ENCODE assay signal across 35 cellular contexts in the genomic region with DNA sequence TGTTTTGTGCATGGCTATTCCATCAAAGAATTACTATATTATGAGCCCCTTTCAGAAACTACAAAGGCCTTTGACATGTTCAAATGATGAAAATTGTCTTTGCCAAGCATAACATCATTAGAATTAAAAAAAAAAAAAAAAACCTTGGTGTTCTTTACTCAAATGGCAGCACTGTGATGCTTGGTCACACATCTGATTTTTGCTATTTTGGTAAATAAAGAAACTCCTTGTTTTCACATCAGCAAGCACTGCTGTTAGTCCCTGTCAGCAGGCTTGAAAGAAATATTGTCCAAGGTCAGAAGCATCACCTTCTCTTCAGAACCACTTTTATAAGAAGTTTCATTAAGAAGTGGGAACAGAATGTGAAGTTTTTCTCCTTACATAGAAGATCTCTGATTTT.
"Had no signal": no experiment of that assay in that cellular context is flagged by ENCODE, and none has a peak within 500 bp of the region (broad histone marks: within the 10 kb centered on the region; RNA-seq: fewer than 3 reads in every experiment).

No MANE protein-coding gene starts in this region.

- ATAC-seq: activated CD8-positive, alpha-beta memory T cell treated with anti-CD3 and anti-CD28 coated beads, Interleukin-2, amount 10 ng/mL, durations not matched to agents 7 days and 5 days; activated CD8-positive, alpha-beta T cell treated with anti-CD3 and anti-CD28 coated beads, Interleukin-2, amount 10 ng/mL, durations not matched to agents 7 days and 5 days; activated naive CD8-positive, alpha-beta T cell treated with anti-CD3 and anti-CD28 coated beads, Interleukin-2, amount 50 U/mL, for 24 hours had no signal

- H3K4me3 ChIP-seq: ascending aorta, cardiac muscle cell had no signal

- H3K27ac ChIP-seq: ascending aorta, cardiac muscle cell, VCaP had no signal

- DNase-seq: activated B cell treated with CpG ODN at 0.5 μM for 24 hours; activated CD4-positive, alpha-beta memory T cell treated with anti-CD3 and anti-CD28 coated beads, Interleukin-2, amount 10 ng/mL, durations not matched to agents 7 days and 5 days; activated CD4-positive, alpha-beta T cell treated with anti-CD3 and anti-CD28 coated beads for 48 hours; activated CD4-positive, alpha-beta T cell treated with anti-CD3 and anti-CD28 coated beads, Interleukin-2, amount 10 ng/mL, durations not matched to agents 7 days and 5 days; activated CD4-positive, alpha-beta T cell treated with anti-CD3 and anti-CD28 coated beads, Interleukin-2, amount 50 U/mL, for 48 hours; activated CD4-positive, CD25-positive, alpha-beta regulatory T cell treated with anti-CD3 and anti-CD28 coated beads, Interleukin-2, amount 50 U/mL, for 72 hours; activated CD8-positive, alpha-beta memory T cell treated with anti-CD3 and anti-CD28 coated beads for 24 hours; activated CD8-positive, alpha-beta memory T cell treated with anti-CD3 and anti-CD28 coated beads, Interleukin-2, amount 10 ng/mL, durations not matched to agents 7 days and 5 days; activated CD8-positive, alpha-beta memory T cell treated with anti-CD3 and anti-CD28 coated beads, Interleukin-2, amount 50 U/mL, for 48 hours; activated CD8-positive, alpha-beta T cell treated with anti-CD3 and anti-CD28 coated beads, Interleukin-2, amount 10 ng/mL, durations not matched to agents 7 days and 5 days; activated effector memory CD4-positive, alpha-beta T cell treated with Interleukin-2 at 50 U/mL for 16 hours; activated gamma-delta T cell; activated naive CD4-positive, alpha-beta T cell treated with anti-CD3 and anti-CD28 coated beads, Interleukin-2, amount 10 ng/mL, durations not matched to agents 7 days and 5 days; activated naive CD4-positive, alpha-beta T cell treated with Interleukin-2 at 50 U/mL for 16 hours; activated naive CD8-positive, alpha-beta T cell treated with anti-CD3 and anti-CD28 coated beads, Interleukin-2, amount 10 ng/mL, durations not matched to agents 7 days and 5 days; activated naive CD8-positive, alpha-beta T cell treated with anti-CD3 and anti-CD28 coated beads, Interleukin-2, amount 50 U/mL, for 24 hours; activated T-cell treated with anti-CD3 and anti-CD28 coated beads, Interleukin-2, amount 50 U/mL, for 24 hours; activated T-cell treated with anti-CD3 and anti-CD28 coated beads, Interleukin-2, amount 50 U/mL, for 48 hours; amygdala; anterior cingulate cortex; caudate nucleus; cerebellar nuclear complex; T-helper 1 cell; T-helper 2 cell; T-helper 9 cell had no signal

- H3K36me3 Mint-ChIP-seq: activated CD8-positive, alpha-beta memory T cell treated with anti-CD3 and anti-CD28 coated beads, Interleukin-2, amount 10 ng/mL, durations not matched to agents 7 days and 5 days; activated naive CD4-positive, alpha-beta T cell treated with anti-CD3 and anti-CD28 coated beads, Interleukin-2, amount 10 ng/mL, durations not matched to agents 7 days and 5 days; activated naive CD4-positive, alpha-beta T cell treated with anti-CD3 and anti-CD28 coated beads, Interleukin-2, amount 50 U/mL, for 24 hours; activated naive CD8-positive, alpha-beta T cell; activated naive CD8-positive, alpha-beta T cell treated with anti-CD3 and anti-CD28 coated beads, Interleukin-2, amount 10 ng/mL, durations not matched to agents 7 days and 5 days; brain had no signal

- H3K27me3 Mint-ChIP-seq: activated B cell treated with CpG ODN at 0.5 μM for 24 hours; activated CD4-positive, alpha-beta memory T cell treated with anti-CD3 and anti-CD28 coated beads, Interleukin-2, amount 10 ng/mL, durations not matched to agents 7 days and 5 days; activated CD4-positive, alpha-beta T cell treated with anti-CD3 and anti-CD28 coated beads, Interleukin-2, amount 10 ng/mL, durations not matched to agents 7 days and 5 days; activated CD8-positive, alpha-beta memory T cell treated with anti-CD3 and anti-CD28 coated beads, Interleukin-2, amount 10 ng/mL, durations not matched to agents 7 days and 5 days; activated naive CD4-positive, alpha-beta T cell treated with anti-CD3 and anti-CD28 coated beads, Interleukin-2, amount 10 ng/mL, durations not matched to agents 7 days and 5 days; activated naive CD4-positive, alpha-beta T cell treated with anti-CD3 and anti-CD28 coated beads, Interleukin-2, amount 50 U/mL, for 24 hours; activated naive CD8-positive, alpha-beta T cell; activated naive CD8-positive, alpha-beta T cell treated with anti-CD3 and anti-CD28 coated beads, Interleukin-2, amount 10 ng/mL, durations not matched to agents 7 days and 5 days; activated naive CD8-positive, alpha-beta T cell treated with anti-CD3 and anti-CD28 coated beads, Interleukin-2, amount 50 U/mL, for 24 hours; activated T-cell treated with anti-CD3 and anti-CD28 coated beads, Interleukin-2, amount 50 U/mL, for 24 hours; central memory CD8-positive, alpha-beta T cell had no signal

- H3K9me3 Mint-ChIP-seq: activated naive CD4-positive, alpha-beta T cell treated with anti-CD3 and anti-CD28 coated beads, Interleukin-2, amount 10 ng/mL, durations not matched to agents 7 days and 5 days; activated T-helper 2 cell treated with anti-CD3 and anti-CD28 coated beads, Interferon-gamma antibody, Interleukin-2, Interleukin-4, amounts not matched to agents 10 μg/mL and 5 μg/mL and 100 μg/mL, durations not matched to agents 14 hours and 24 hours and 36 hours had no signal

- H3K4me1 Mint-ChIP-seq: activated B cell treated with CpG ODN at 0.5 μM for 24 hours; activated CD4-positive, alpha-beta memory T cell treated with anti-CD3 and anti-CD28 coated beads, Interleukin-2, amount 10 ng/mL, durations not matched to agents 7 days and 5 days; activated CD4-positive, alpha-beta T cell treated with anti-CD3 and anti-CD28 coated beads, Interleukin-2, amount 10 ng/mL, durations not matched to agents 7 days and 5 days; activated CD8-positive, alpha-beta memory T cell treated with anti-CD3 and anti-CD28 coated beads, Interleukin-2, amount 10 ng/mL, durations not matched to agents 7 days and 5 days; activated naive CD4-positive, alpha-beta T cell treated with anti-CD3 and anti-CD28 coated beads, Interleukin-2, amount 10 ng/mL, durations not matched to agents 7 days and 5 days; activated naive CD4-positive, alpha-beta T cell treated with anti-CD3 and anti-CD28 coated beads, Interleukin-2, amount 50 U/mL, for 24 hours; activated naive CD8-positive, alpha-beta T cell treated with anti-CD3 and anti-CD28 coated beads, Interleukin-2, amount 10 ng/mL, durations not matched to agents 7 days and 5 days; activated naive CD8-positive, alpha-beta T cell treated with anti-CD3 and anti-CD28 coated beads, Interleukin-2, amount 50 U/mL, for 24 hours; brain; central memory CD8-positive, alpha-beta T cell had no signal

- H3K27me3 ChIP-seq: ascending aorta, cardiac muscle cell had no signal

- H3K36me3 ChIP-seq: ascending aorta, cardiac muscle cell had no signal

- H3K27ac Mint-ChIP-seq: activated B cell treated with CpG ODN at 0.5 μM for 24 hours; activated CD4-positive, alpha-beta memory T cell treated with anti-CD3 and anti-CD28 coated beads, Interleukin-2, amount 10 ng/mL, durations not matched to agents 7 days and 5 days; activated CD4-positive, alpha-beta T cell treated with anti-CD3 and anti-CD28 coated beads, Interleukin-2, amount 10 ng/mL, durations not matched to agents 7 days and 5 days; activated CD8-positive, alpha-beta memory T cell treated with anti-CD3 and anti-CD28 coated beads, Interleukin-2, amount 10 ng/mL, durations not matched to agents 7 days and 5 days; activated CD8-positive, alpha-beta T cell treated with anti-CD3 and anti-CD28 coated beads, Interleukin-2, amount 10 ng/mL, durations not matched to agents 7 days and 5 days; activated naive CD4-positive, alpha-beta T cell treated with anti-CD3 and anti-CD28 coated beads, Interleukin-2, amount 10 ng/mL, durations not matched to agents 7 days and 5 days; activated naive CD4-positive, alpha-beta T cell treated with anti-CD3 and anti-CD28 coated beads, Interleukin-2, amount 50 U/mL, for 24 hours; activated naive CD8-positive, alpha-beta T cell; activated naive CD8-positive, alpha-beta T cell treated with anti-CD3 and anti-CD28 coated beads, Interleukin-2, amount 10 ng/mL, durations not matched to agents 7 days and 5 days; activated naive CD8-positive, alpha-beta T cell treated with anti-CD3 and anti-CD28 coated beads, Interleukin-2, amount 50 U/mL, for 24 hours; activated T-cell treated with anti-CD3 and anti-CD28 coated beads, Interleukin-2, amount 50 U/mL, for 24 hours; activated T-helper 2 cell treated with anti-CD3 and anti-CD28 coated beads, Interferon-gamma antibody, Interleukin-2, Interleukin-4, amounts not matched to agents 10 μg/mL and 5 μg/mL and 100 μg/mL, durations not matched to agents 14 hours and 24 hours and 36 hours; brain; T-helper 1 cell treated with Interleukin-12 subunit alpha and Interleukin-12 subunit beta and Interleukin-4 antibody, amounts not matched to agents 30 μg/mL and 1 μg/mL, for 36 hours; T-helper 2 cell treated with Interferon-gamma antibody and Interleukin-4, amounts not matched to agents 5 μg/mL and 100 μg/mL, for 36 hours had no signal

- H3K4me1 ChIP-seq: ascending aorta had no signal

- H3K4me3 Mint-ChIP-seq: activated B cell treated with CpG ODN at 0.5 μM for 24 hours; activated CD4-positive, alpha-beta memory T cell treated with anti-CD3 and anti-CD28 coated beads, Interleukin-2, amount 10 ng/mL, durations not matched to agents 7 days and 5 days; activated CD4-positive, alpha-beta T cell treated with anti-CD3 and anti-CD28 coated beads, Interleukin-2, amount 10 ng/mL, durations not matched to agents 7 days and 5 days; activated CD8-positive, alpha-beta memory T cell treated with anti-CD3 and anti-CD28 coated beads, Interleukin-2, amount 10 ng/mL, durations not matched to agents 7 days and 5 days; activated CD8-positive, alpha-beta T cell treated with anti-CD3 and anti-CD28 coated beads, Interleukin-2, amount 10 ng/mL, durations not matched to agents 7 days and 5 days; activated naive CD4-positive, alpha-beta T cell treated with anti-CD3 and anti-CD28 coated beads, Interleukin-2, amount 10 ng/mL, durations not matched to agents 7 days and 5 days; activated naive CD4-positive, alpha-beta T cell treated with anti-CD3 and anti-CD28 coated beads, Interleukin-2, amount 50 U/mL, for 24 hours; activated naive CD8-positive, alpha-beta T cell; activated naive CD8-positive, alpha-beta T cell treated with anti-CD3 and anti-CD28 coated beads, Interleukin-2, amount 10 ng/mL, durations not matched to agents 7 days and 5 days; activated naive CD8-positive, alpha-beta T cell treated with anti-CD3 and anti-CD28 coated beads, Interleukin-2, amount 50 U/mL, for 24 hours; activated T-cell treated with anti-CD3 and anti-CD28 coated beads, Interleukin-2, amount 50 U/mL, for 24 hours; brain; central memory CD8-positive, alpha-beta T cell; T-helper 1 cell treated with Interleukin-12 subunit alpha and Interleukin-12 subunit beta and Interleukin-4 antibody, amounts not matched to agents 30 μg/mL and 1 μg/mL, for 36 hours; T-helper 2 cell treated with Interferon-gamma antibody and Interleukin-4, amounts not matched to agents 5 μg/mL and 100 μg/mL, for 36 hours had no signal
